Comparison of ENCODE assay signal across 16 cellular contexts in genomic region chr9:19431361-19432171, GRCh38. TPM values are rescaled to one million over a fixed set of nuclear protein-coding genes. Genes with fewer than 3 reads are reported as not detected.
DNase-seq lines count a peak whose midpoint lies in the region; ATAC-seq and TF ChIP-seq lines count a peak whose summit lies in the region.
"Had no signal": no experiment of that assay in that cellular context is flagged by ENCODE, and none has a peak within 500 bp of the region (broad histone marks: within the 10 kb centered on the region; RNA-seq: fewer than 3 reads in every experiment).

No MANE protein-coding gene starts in this region.

- no peak for TF ChIP-seq CTCF in fibroblast of lung (conservative IDR thresholded peaks at IDR 0.05 in 1 of 2, IDR thresholded peaks at IDR 0.05 in 1 of 2; ENCODE audit: low read depth in 1 of 2, low read length in 2 of 2)
- no peak for TF ChIP-seq CTCF in sigmoid colon (IDR thresholded peaks at IDR 0.05)

- no peak overlapping the region for H3K27ac ChIP-seq in fibroblast of lung (ENCODE audit: insufficient read depth, low read length)
- peak overlapping the region; percentile 11 to 59 (median 48) for H3K27ac ChIP-seq in sigmoid colon
- H3K27ac ChIP-seq: SJSA1 had no signal

- no peaks in the 10 kb centered on the region for H3K79me2 ChIP-seq in fibroblast of lung (ENCODE audit: control insufficient read depth, insufficient read depth, low read length)

- H3K27me3 ChIP-seq in fibroblast of lung (ENCODE audit: control insufficient read depth, insufficient read depth, low read length) = no peaks in the 10 kb centered on the region
- no peaks in the 10 kb centered on the region for H3K27me3 ChIP-seq in sigmoid colon
- H3K27me3 ChIP-seq: dorsolateral prefrontal cortex, SJSA1 had no signal

- intact Hi-C loops in sigmoid colon (cut with DNase I) = no loop called here

- no peaks in the 10 kb centered on the region for H4K20me1 ChIP-seq in fibroblast of lung (ENCODE audit: control insufficient read depth, extremely low read depth, insufficient read depth, low read length)

- no peak for TF ChIP-seq EP300 in sigmoid colon (IDR thresholded peaks at IDR 0.05)

- H3K4me3 ChIP-seq in fibroblast of lung (replicated peaks in 1 of 4; ENCODE audit: control extremely low read depth in 1 of 4, insufficient read depth in 1 of 4, low read depth in 3 of 4, low read length in 4 of 4) (no peak overlapping the region), sigmoid colon (no peak overlapping the region)
- H3K4me3 ChIP-seq: dorsolateral prefrontal cortex, SJSA1 had no signal

- no peaks in the 10 kb centered on the region for H3K36me3 ChIP-seq in fibroblast of lung (ENCODE audit: control insufficient read depth, insufficient read depth, low read length)
- peaks cover 0 to 7% (median 0%) of the 10 kb centered on the region in 4 donors for H3K36me3 ChIP-seq in sigmoid colon
- H3K36me3 ChIP-seq: SJSA1 had no signal

- no peaks in the 10 kb centered on the region for H3K9me3 ChIP-seq in fibroblast of lung (ENCODE audit: control insufficient read depth, insufficient read depth, low read depth, low read length)
- H3K9me3 ChIP-seq in sigmoid colon = no peaks in the 10 kb centered on the region
- H3K9me3 ChIP-seq: Caco-2, SJSA1 had no signal

- H2AFZ ChIP-seq in fibroblast of lung (ENCODE audit: low read length) = no peak overlapping the region

- H3K9ac ChIP-seq in fibroblast of lung (ENCODE audit: insufficient read depth, low read length) = no peak overlapping the region

- H3K4me1 ChIP-seq in fibroblast of lung (ENCODE audit: control insufficient read depth, extremely low read depth, insufficient read depth, low read length) (no peaks in the 10 kb centered on the region), sigmoid colon (no peaks in the 10 kb centered on the region)
- H3K4me1 ChIP-seq: Caco-2, SJSA1 had no signal

- TF ChIP-seq POLR2A in sigmoid colon (IDR thresholded peaks at IDR 0.05) = no peak

- 90 to 94% methylated on average over 14 of the region's 14 CpGs for WGBS in sigmoid colon, 2 donors

- no peak for ATAC-seq in HG03280 (IDR thresholded peaks at IDR 0.05; ENCODE audit: unreplicated experiment)
- no peak for ATAC-seq in HG03108 (IDR thresholded peaks at IDR 0.05; ENCODE audit: unreplicated experiment)
- ATAC-seq: stimulated activated naive CD8-positive, alpha-beta T cell treated with anti-CD3 and anti-CD28 coated beads, Interleukin-15, Interleukin-2, amounts not matched to agents 100 U/mL and 50 U/mL, for 24 hours had no signal

- H3K4me2 ChIP-seq in fibroblast of lung (ENCODE audit: extremely low read depth, insufficient read depth, low read length) = no peak overlapping the region

- DNase-seq in fibroblast of lung (ENCODE audit: low read depth in 2 of 2) (peak; percentile 12 to 45), lung microvascular endothelial cell (ENCODE audit: low read depth in 2 of 2) (peak; percentile 64 to 79), sigmoid colon (peak; percentile 78), HCEC 1CT (no peak), KG1 (lab: John Stamatoyannopoulos, UW) (no peak)
- DNase-seq: activated CD4-positive, alpha-beta T cell treated with anti-CD3 and anti-CD28 coated beads, Interleukin-2, amount 50 U/mL, for 4 hours; activated T-cell treated with anti-CD3 and anti-CD28 coated beads, Interleukin-2, amount 50 U/mL, for 48 hours; Caco-2; dorsolateral prefrontal cortex; MM.1S; NCI-H2107; stimulated activated naive CD8-positive, alpha-beta T cell treated with anti-CD3 and anti-CD28 coated beads, Interleukin-15, Interleukin-2, amounts not matched to agents 100 U/mL and 50 U/mL, for 24 hours had no signal

TF ChIP-seq in PFSK-1, 5 proteins besides CTCF, POLR2A, EP300 and RAD21:
- TF ChIP-seq SIN3A (IDR thresholded peaks at IDR 0.05; ENCODE audit: borderline replicate concordance, insufficient read depth, low read length) = peak; percentile 36; the same call in 1 of the 2 replicates
- no peak for TF ChIP-seq POLR2AphosphoS5 (IDR thresholded peaks at IDR 0.05; ENCODE audit: low read depth, low read length)
- TF ChIP-seq FOXP2 (optimal IDR thresholded peaks at IDR 0.05; ENCODE audit: borderline replicate concordance, extremely low read depth, extremely low read length, insufficient read depth) = no peak
- no peak for TF ChIP-seq TAF1 (IDR thresholded peaks at IDR 0.05; ENCODE audit: borderline replicate concordance, insufficient read depth, low read length)

RNA-seq across cellular contexts. Expression of gene ACER2, which starts 22.8 kb away (rescaled TPM):
- 1.1 TPM for polyA plus RNA-seq in PFSK-1 (2012; ENCODE audit: insufficient read length, low read depth)
- 2.6 and 4.5 TPM in 2 replicates for total RNA-seq in fibroblast of lung
- polyA plus RNA-seq in fibroblast of lung = 1.2 and 1.5 TPM in 2 replicates
- polyA plus RNA-seq in fibroblast of lung (2012) = 0.34 and 0.48 TPM in 2 replicates
- 2.7 and 4.2 TPM in 2 replicates for polyA minus RNA-seq in fibroblast of lung (ENCODE audit: low replicate concordance)
- 6.1 and 6.2 TPM in 2 replicates for total RNA-seq in lung microvascular endothelial cell
- 1 to 10 TPM; 3.1 to 4.3 (median 3.4) TPM for total RNA-seq in sigmoid colon
- polyA plus RNA-seq in sigmoid colon = 1 to 10 TPM; 1.2 to 1.8 (median 1.3) TPM

RNA-seq across cellular contexts. Expression of gene RPS6, which starts 51.5 kb away (rescaled TPM):
- polyA plus RNA-seq in PFSK-1 (2012; ENCODE audit: insufficient read length, low read depth) = 3,663 TPM
- total RNA-seq in fibroblast of lung (1,988 and 2,298 TPM in 2 replicates), lung microvascular endothelial cell (1,736 and 1,991 TPM in 2 replicates), sigmoid colon (1,000 to 10,000 TPM; 1,146 to 1,927 (median 1,689) TPM)
- polyA plus RNA-seq in fibroblast of lung (2,016 and 2,044 TPM in 2 replicates), sigmoid colon (1,000 to 10,000 TPM; 3,030 to 4,732 (median 3,156) TPM)
- polyA plus RNA-seq in fibroblast of lung (2012) = 1,945 and 2,138 TPM in 2 replicates
- polyA minus RNA-seq in fibroblast of lung (ENCODE audit: low replicate concordance) = 179 and 228 TPM in 2 replicates

Comparison
In these comparisons a context has a peak if more than half of its experiments do, and no peak if none do; other contexts are left out.
1. DNase-seq: peak in fibroblast of lung (2 of 2), lung microvascular endothelial cell (2 of 2) and sigmoid colon (single experiment); none in HCEC 1CT (single experiment) and KG1 (single experiment).